In genomic region chr14:54566410-54567223, GRCh38 we compare ENCODE assay signal across 8 cellular contexts.
DNase-seq lines count a peak whose midpoint lies in the region; ATAC-seq and TF ChIP-seq lines count a peak whose summit lies in the region.

A gene with protein sequence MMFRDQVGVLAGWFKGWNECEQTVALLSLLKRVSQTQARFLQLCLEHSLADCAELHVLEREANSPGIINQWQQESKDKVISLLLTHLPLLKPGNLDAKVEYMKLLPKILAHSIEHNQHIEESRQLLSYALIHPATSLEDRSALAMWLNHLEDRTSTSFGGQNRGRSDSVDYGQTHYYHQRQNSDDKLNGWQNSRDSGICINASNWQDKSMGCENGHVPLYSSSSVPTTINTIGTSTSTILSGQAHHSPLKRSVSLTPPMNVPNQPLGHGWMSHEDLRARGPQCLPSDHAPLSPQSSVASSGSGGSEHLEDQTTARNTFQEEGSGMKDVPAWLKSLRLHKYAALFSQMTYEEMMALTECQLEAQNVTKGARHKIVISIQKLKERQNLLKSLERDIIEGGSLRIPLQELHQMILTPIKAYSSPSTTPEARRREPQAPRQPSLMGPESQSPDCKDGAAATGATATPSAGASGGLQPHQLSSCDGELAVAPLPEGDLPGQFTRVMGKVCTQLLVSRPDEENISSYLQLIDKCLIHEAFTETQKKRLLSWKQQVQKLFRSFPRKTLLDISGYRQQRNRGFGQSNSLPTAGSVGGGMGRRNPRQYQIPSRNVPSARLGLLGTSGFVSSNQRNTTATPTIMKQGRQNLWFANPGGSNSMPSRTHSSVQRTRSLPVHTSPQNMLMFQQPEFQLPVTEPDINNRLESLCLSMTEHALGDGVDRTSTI (plus strand): TSS chr14:54567128. CDS start chr14:54567917, 789 bp downstream.

- no peaks in the 10 kb centered on the region for H3K27me3 Mint-ChIP-seq in memory B cell

- H3K27ac Mint-ChIP-seq in memory B cell, result peak within 1 kb of the TSS; percentile 98

- DNase-seq in AG09319 (ENCODE audit: extremely low read depth, low read depth) (peak; percentile 75), NCI-H526 treated with DMSO at 0.1 percent for 48 hours (lab: John Stamatoyannopoulos, UW) (peak; percentile 27), memory B cell (ENCODE audit: low spot score in 2 of 2) (peak; percentile 62 to 68)
- peak; percentile 62 for DNase-seq in activated CD8-positive, alpha-beta memory T cell treated with anti-CD3 and anti-CD28 coated beads, Interleukin-2, amount 50 U/mL, for 4 hours
- DNase-seq in stimulated activated CD8-positive, alpha-beta memory T cell treated with anti-CD3 and anti-CD28 coated beads, Interleukin-2, amount 100 ng/mL, for 48 hours (ENCODE audit: low read depth in 2 of 2), result peak; percentile 25 to 28

- no peaks in the 10 kb centered on the region for H3K27me3 ChIP-seq in endocrine pancreas (ENCODE audit: control insufficient read depth, insufficient read depth, low read length)

- ATAC-seq in GM18909 (IDR thresholded peaks at IDR 0.05; ENCODE audit: poor library complexity, unreplicated experiment) (peak; percentile 35), HG03135 (IDR thresholded peaks at IDR 0.05; ENCODE audit: unreplicated experiment) (peak; percentile 36), memory B cell (ENCODE audit: low read depth) (peak; percentile 43)

- peaks cover 14% of the 10 kb centered on the region for H3K4me1 Mint-ChIP-seq in memory B cell

- peak within 1 kb of the TSS; percentile 58 for H3K4me3 ChIP-seq in endocrine pancreas (ENCODE audit: control insufficient read depth, insufficient read depth, low read length)

- no peaks in the 10 kb centered on the region for H3K9me3 Mint-ChIP-seq in memory B cell

- no peaks in the 10 kb centered on the region for H3K36me3 Mint-ChIP-seq in memory B cell

- no peaks in the 10 kb centered on the region for H3K36me3 ChIP-seq in endocrine pancreas (ENCODE audit: control insufficient read depth, insufficient read depth, low read length)

- no peaks in the 10 kb centered on the region for H3K4me1 ChIP-seq in endocrine pancreas (ENCODE audit: control insufficient read depth, insufficient read depth, low read length)

- H3K4me3 Mint-ChIP-seq in memory B cell, result peak within 1 kb of the TSS; percentile 100

- peak; percentile 46 for TF ChIP-seq CTCF in AG09319 (IDR thresholded peaks at IDR 0.05; ENCODE audit: low read depth, low read length)

- H3K9me3 ChIP-seq in endocrine pancreas (ENCODE audit: control insufficient read depth, low read length), result no peaks in the 10 kb centered on the region

- peak within 1 kb of the TSS; percentile 92 for H3K9ac ChIP-seq in endocrine pancreas (ENCODE audit: control insufficient read depth, insufficient read depth, low read length)

Comparison
In these comparisons a context has a peak if more than half of its experiments do, and no peak if none do; other contexts are left out.
1. Peak in every context shown above with its lines: DNase-seq, ATAC-seq and H3K4me3 ChIP-seq.